ENCODE assay signal across 1 cellular context in the genomic region with DNA sequence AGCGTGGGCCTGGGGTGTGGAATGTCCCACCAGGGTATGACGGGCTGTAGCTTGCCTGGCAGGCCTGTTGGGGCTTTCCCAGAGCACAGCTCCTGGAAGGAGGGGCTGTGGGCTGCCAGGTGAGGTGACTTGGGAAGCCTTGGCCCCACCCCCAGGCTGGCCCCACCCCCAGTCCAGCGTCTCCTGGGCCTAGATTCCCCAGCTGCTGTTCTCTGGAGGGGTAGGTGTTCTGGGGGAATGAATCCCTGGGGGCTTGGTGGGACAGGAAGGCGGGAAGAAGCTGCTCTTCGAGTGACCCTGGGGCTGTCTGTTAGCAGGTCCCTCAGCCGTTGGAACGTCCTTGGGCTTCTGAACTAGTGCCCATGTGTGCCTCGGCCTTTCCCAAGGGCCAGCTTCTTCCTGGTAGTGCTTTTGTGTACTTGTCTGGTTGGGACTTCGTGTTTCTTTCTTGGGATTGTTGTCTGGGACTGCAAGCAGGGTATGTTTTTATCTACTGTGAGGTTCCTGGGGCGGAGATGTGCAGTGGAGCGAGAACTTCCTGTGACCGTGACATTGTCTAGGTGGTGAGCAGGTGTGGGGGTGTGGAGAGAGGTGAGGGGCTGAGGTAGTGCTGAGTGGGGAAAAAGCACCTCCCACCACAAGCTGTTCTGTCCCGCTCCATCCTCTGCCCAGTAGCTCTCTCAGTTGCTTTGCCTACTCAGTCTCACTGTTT.
A peak's percentile ranks its signal among the peaks of the same experiment; 100 is the strongest.
TF ChIP-seq lines count a peak whose summit lies in the region.

No MANE protein-coding gene starts in this region.

TF ChIP-seq in HepG2, 621 proteins besides CTCF, POLR2A, EP300 and RAD21 (continued from another document and continues in another):
- TF ChIP-seq, protein P1, sequence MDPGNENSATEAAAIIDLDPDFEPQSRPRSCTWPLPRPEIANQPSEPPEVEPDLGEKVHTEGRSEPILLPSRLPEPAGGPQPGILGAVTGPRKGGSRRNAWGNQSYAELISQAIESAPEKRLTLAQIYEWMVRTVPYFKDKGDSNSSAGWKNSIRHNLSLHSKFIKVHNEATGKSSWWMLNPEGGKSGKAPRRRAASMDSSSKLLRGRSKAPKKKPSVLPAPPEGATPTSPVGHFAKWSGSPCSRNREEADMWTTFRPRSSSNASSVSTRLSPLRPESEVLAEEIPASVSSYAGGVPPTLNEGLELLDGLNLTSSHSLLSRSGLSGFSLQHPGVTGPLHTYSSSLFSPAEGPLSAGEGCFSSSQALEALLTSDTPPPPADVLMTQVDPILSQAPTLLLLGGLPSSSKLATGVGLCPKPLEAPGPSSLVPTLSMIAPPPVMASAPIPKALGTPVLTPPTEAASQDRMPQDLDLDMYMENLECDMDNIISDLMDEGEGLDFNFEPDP (CRISPR knock-in tag; conservative IDR thresholded peaks at IDR 0.05): no peak
- TF ChIP-seq BORCS8-MEF2B (CRISPR knock-in tag; IDR thresholded peaks at IDR 0.05): no peak
- no peak for TF ChIP-seq IKZF4 (CRISPR knock-in tag; IDR thresholded peaks at IDR 0.05; ENCODE audit: borderline replicate concordance, low read depth, not compliant biosample characterization)
- 0 out of 2 replicates have a peak, but pooled peaks have one; percentile 10 for TF ChIP-seq MTA1 (CRISPR knock-in tag; IDR thresholded peaks at IDR 0.05; ENCODE audit: borderline replicate concordance)
- no peak for TF ChIP-seq HIVEP1 (CRISPR knock-in tag; IDR thresholded peaks at IDR 0.05)
- TF ChIP-seq THAP9 (CRISPR knock-in tag; IDR thresholded peaks at IDR 0.05; ENCODE audit: borderline replicate concordance): no peak
- no peak for TF ChIP-seq GATA4 (IDR thresholded peaks at IDR 0.05; ENCODE audit: borderline replicate concordance, low read depth)
- no peak for TF ChIP-seq NR3C1 (CRISPR knock-in tag; IDR thresholded peaks at IDR 0.05)
- no peak for TF ChIP-seq ZBED4 (CRISPR knock-in tag; IDR thresholded peaks at IDR 0.05; ENCODE audit: borderline replicate concordance)
- no peak for TF ChIP-seq JUNB (CRISPR knock-in tag; IDR thresholded peaks at IDR 0.05; ENCODE audit: borderline replicate concordance)
- TF ChIP-seq FLYWCH1 (CRISPR knock-in tag; IDR thresholded peaks at IDR 0.05): no peak
- TF ChIP-seq PRPF4 (IDR thresholded peaks at IDR 0.05; ENCODE audit: low read depth, low read length, poor library complexity, severe bottlenecking): no peak
- no peak for TF ChIP-seq ONECUT2 (CRISPR knock-in tag; IDR thresholded peaks at IDR 0.05)
- TF ChIP-seq NR2F6 (IDR thresholded peaks at IDR 0.05): no peak
- no peak for TF ChIP-seq NR2F6 (CRISPR knock-in tag; IDR thresholded peaks at IDR 0.05)
- TF ChIP-seq DNMT3B (CRISPR knock-in tag; conservative IDR thresholded peaks at IDR 0.05): no peak
- TF ChIP-seq ZNF629 (CRISPR knock-in tag; conservative IDR thresholded peaks at IDR 0.05): no peak
- TF ChIP-seq, protein P2, sequence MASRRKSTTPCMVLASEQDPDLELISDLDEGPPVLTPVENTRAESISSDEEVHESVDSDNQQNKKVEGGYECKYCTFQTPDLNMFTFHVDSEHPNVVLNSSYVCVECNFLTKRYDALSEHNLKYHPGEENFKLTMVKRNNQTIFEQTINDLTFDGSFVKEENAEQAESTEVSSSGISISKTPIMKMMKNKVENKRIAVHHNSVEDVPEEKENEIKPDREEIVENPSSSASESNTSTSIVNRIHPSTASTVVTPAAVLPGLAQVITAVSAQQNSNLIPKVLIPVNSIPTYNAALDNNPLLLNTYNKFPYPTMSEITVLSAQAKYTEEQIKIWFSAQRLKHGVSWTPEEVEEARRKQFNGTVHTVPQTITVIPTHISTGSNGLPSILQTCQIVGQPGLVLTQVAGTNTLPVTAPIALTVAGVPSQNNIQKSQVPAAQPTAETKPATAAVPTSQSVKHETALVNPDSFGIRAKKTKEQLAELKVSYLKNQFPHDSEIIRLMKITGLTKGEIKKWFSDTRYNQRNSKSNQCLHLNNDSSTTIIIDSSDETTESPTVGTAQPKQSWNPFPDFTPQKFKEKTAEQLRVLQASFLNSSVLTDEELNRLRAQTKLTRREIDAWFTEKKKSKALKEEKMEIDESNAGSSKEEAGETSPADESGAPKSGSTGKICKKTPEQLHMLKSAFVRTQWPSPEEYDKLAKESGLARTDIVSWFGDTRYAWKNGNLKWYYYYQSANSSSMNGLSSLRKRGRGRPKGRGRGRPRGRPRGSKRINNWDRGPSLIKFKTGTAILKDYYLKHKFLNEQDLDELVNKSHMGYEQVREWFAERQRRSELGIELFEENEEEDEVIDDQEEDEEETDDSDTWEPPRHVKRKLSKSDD (CRISPR knock-in tag; IDR thresholded peaks at IDR 0.05; ENCODE audit: low read depth): no peak
- no peak for TF ChIP-seq CBX5 (CRISPR knock-in tag; IDR thresholded peaks at IDR 0.05; ENCODE audit: borderline replicate concordance)
- TF ChIP-seq ZNF703 (CRISPR knock-in tag; IDR thresholded peaks at IDR 0.05; ENCODE audit: borderline replicate concordance): no peak
- TF ChIP-seq SP5 (CRISPR knock-in tag; IDR thresholded peaks at IDR 0.05; ENCODE audit: borderline replicate concordance, low read depth): no peak
- TF ChIP-seq, protein P3, sequence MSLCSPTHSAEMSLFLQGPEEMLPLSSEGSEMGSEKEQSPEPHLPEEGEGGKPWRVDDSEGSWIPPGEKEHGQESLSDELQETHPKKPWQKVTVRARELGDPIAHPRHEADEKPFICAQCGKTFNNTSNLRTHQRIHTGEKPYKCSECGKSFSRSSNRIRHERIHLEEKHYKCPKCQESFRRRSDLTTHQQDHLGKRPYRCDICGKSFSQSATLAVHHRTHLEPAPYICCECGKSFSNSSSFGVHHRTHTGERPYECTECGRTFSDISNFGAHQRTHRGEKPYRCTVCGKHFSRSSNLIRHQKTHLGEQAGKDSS (CRISPR knock-in tag; IDR thresholded peaks at IDR 0.05; ENCODE audit: borderline replicate concordance, low read depth): no peak
- peak; percentile 25; the same call in 1 of the 2 replicates for TF ChIP-seq SIN3A (IDR thresholded peaks at IDR 0.05; ENCODE audit: borderline replicate concordance, low read depth, low read length)
- TF ChIP-seq FOXK1 (CRISPR knock-in tag; IDR thresholded peaks at IDR 0.05; ENCODE audit: borderline replicate concordance, low read depth): no peak
- TF ChIP-seq ZNF574 (CRISPR knock-in tag; IDR thresholded peaks at IDR 0.05): 0 out of 2 replicates have a peak, but pooled peaks have one; percentile 37
- TF ChIP-seq ZNF749 (CRISPR knock-in tag; IDR thresholded peaks at IDR 0.05; ENCODE audit: borderline replicate concordance): no peak
- TF ChIP-seq, protein P4, sequence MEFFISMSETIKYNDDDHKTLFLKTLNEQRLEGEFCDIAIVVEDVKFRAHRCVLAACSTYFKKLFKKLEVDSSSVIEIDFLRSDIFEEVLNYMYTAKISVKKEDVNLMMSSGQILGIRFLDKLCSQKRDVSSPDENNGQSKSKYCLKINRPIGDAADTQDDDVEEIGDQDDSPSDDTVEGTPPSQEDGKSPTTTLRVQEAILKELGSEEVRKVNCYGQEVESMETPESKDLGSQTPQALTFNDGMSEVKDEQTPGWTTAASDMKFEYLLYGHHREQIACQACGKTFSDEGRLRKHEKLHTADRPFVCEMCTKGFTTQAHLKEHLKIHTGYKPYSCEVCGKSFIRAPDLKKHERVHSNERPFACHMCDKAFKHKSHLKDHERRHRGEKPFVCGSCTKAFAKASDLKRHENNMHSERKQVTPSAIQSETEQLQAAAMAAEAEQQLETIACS (CRISPR knock-in tag; IDR thresholded peaks at IDR 0.05): no peak
- TF ChIP-seq ZNF44 (CRISPR knock-in tag; IDR thresholded peaks at IDR 0.05): no peak
- TF ChIP-seq ZFYVE20 (CRISPR knock-in tag; IDR thresholded peaks at IDR 0.05; ENCODE audit: borderline replicate concordance, low read depth): no peak
- no peak for TF ChIP-seq TAF1 (CRISPR knock-in tag; IDR thresholded peaks at IDR 0.05)
- TF ChIP-seq, protein P5, sequence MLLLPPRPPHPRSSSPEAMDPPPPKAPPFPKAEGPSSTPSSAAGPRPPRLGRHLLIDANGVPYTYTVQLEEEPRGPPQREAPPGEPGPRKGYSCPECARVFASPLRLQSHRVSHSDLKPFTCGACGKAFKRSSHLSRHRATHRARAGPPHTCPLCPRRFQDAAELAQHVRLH (CRISPR knock-in tag; IDR thresholded peaks at IDR 0.05; ENCODE audit: borderline replicate concordance, low read depth): no peak
- TF ChIP-seq, protein P6, sequence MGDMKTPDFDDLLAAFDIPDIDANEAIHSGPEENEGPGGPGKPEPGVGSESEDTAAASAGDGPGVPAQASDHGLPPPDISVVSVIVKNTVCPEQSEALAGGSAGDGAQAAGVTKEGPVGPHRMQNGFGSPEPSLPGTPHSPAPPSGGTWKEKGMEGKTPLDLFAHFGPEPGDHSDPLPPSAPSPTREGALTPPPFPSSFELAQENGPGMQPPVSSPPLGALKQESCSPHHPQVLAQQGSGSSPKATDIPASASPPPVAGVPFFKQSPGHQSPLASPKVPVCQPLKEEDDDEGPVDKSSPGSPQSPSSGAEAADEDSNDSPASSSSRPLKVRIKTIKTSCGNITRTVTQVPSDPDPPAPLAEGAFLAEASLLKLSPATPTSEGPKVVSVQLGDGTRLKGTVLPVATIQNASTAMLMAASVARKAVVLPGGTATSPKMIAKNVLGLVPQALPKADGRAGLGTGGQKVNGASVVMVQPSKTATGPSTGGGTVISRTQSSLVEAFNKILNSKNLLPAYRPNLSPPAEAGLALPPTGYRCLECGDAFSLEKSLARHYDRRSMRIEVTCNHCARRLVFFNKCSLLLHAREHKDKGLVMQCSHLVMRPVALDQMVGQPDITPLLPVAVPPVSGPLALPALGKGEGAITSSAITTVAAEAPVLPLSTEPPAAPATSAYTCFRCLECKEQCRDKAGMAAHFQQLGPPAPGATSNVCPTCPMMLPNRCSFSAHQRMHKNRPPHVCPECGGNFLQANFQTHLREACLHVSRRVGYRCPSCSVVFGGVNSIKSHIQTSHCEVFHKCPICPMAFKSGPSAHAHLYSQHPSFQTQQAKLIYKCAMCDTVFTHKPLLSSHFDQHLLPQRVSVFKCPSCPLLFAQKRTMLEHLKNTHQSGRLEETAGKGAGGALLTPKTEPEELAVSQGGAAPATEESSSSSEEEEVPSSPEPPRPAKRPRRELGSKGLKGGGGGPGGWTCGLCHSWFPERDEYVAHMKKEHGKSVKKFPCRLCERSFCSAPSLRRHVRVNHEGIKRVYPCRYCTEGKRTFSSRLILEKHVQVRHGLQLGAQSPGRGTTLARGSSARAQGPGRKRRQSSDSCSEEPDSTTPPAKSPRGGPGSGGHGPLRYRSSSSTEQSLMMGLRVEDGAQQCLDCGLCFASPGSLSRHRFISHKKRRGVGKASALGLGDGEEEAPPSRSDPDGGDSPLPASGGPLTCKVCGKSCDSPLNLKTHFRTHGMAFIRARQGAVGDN (CRISPR knock-in tag; IDR thresholded peaks at IDR 0.05): peak; percentile 6; the same call in 1 of the 2 replicates
- TF ChIP-seq ZNF468 (CRISPR knock-in tag; IDR thresholded peaks at IDR 0.05): no peak
- TF ChIP-seq NCOA1 (CRISPR knock-in tag; IDR thresholded peaks at IDR 0.05): no peak
- TF ChIP-seq PHF8 (CRISPR knock-in tag; IDR thresholded peaks at IDR 0.05): no peak
